Comparison of ENCODE assay signal across 10 cellular contexts in genomic region chr1:8763888-8764287, GRCh38. TPM values are rescaled to one million over a fixed set of nuclear protein-coding genes. Genes with fewer than 3 reads are reported as not detected.
A peak's percentile ranks its signal among the peaks of the same experiment; 100 is the strongest.
DNase-seq lines count a peak whose midpoint lies in the region; ATAC-seq and TF ChIP-seq lines count a peak whose summit lies in the region.
"Had no signal": no experiment of that assay in that cellular context is flagged by ENCODE, and none has a peak within 500 bp of the region (broad histone marks: within the 10 kb centered on the region; RNA-seq: fewer than 3 reads in every experiment).

No MANE protein-coding gene starts in this region.

- H2AK5ac ChIP-seq in IMR-90 (ENCODE audit: low read depth, low read length), result 0 out of 2 replicates have a peak overlapping the region, but pooled peaks have one; percentile 29

- H3K4ac ChIP-seq in IMR-90 (ENCODE audit: low read depth, low read length), result no peak overlapping the region

- H2AFZ ChIP-seq in IMR-90 (replicated peaks; ENCODE audit: low read length, poor library complexity), result no peak overlapping the region

- H3K36me3 ChIP-seq in cardiac muscle cell (no peaks in the 10 kb centered on the region), IMR-90 (ENCODE audit: control insufficient read depth, insufficient read depth, low read length) (no peaks in the 10 kb centered on the region), testis (ENCODE audit: low read depth, missing control alignments) (no peaks in the 10 kb centered on the region)
- H3K36me3 ChIP-seq in CD4-positive, alpha-beta memory T cell (ENCODE audit: insufficient read depth, low read length), result no peaks in the 10 kb centered on the region

- no peak for TF ChIP-seq RAD21 in IMR-90 (IDR thresholded peaks at IDR 0.05; ENCODE audit: low read length)

- H3K4me1 ChIP-seq in cardiac muscle cell (ENCODE audit: low read depth), result peaks cover 28% of the 10 kb centered on the region
- H3K4me1 ChIP-seq in IMR-90 (ENCODE audit: control insufficient read depth, insufficient read depth, low read length), result peaks cover 5% of the 10 kb centered on the region
- H3K4me1 ChIP-seq in testis, result peaks cover 4% of the 10 kb centered on the region
- H3K4me1 ChIP-seq in CD4-positive, alpha-beta memory T cell (ENCODE audit: insufficient read depth, low read length), result no peaks in the 10 kb centered on the region

- dilution Hi-C loops in IMR-90 (cut with HindIII; ENCODE audit: low sequenced_read_pairs, unreplicated experiment), result no loop called here

- intact Hi-C loops in cardiac septum (cut with DNase I) (no loop called here), IMR-90 (cut with micrococcal nuclease) (no loop called here), testis (cut with DNase I; ENCODE audit: low total_unique reads) (no loop called here)
- intact Hi-C loops in CD4-positive, alpha-beta memory T cell (cut with micrococcal nuclease), result no loop called here

- no peak for TF ChIP-seq CTCF in cardiac muscle cell (IDR thresholded peaks at IDR 0.05; ENCODE audit: low read depth, low read length)
- no peak for TF ChIP-seq CTCF in IMR-90 (conservative IDR thresholded peaks at IDR 0.05; ENCODE audit: low read depth, low read length)
- TF ChIP-seq CTCF in testis (IDR thresholded peaks at IDR 0.05), result no peak

- H3K79me1 ChIP-seq in IMR-90 (ENCODE audit: low read depth in 1 of 2, low read length in 2 of 2), result peaks cover 11 to 12% of the 10 kb centered on the region in 2 experiments

- POLR2A ChIA-PET in IMR-90 (lab: Charles Lee; ENCODE audit: unreplicated experiment), result interaction anchor here (0.6 kb wide), 1 partner anchor 18 kb away, joined by 3 read pairs; no protein-coding TSS in a partner anchor
- POLR2A ChIA-PET in CD4-positive, alpha-beta memory T cell (lab: Charles Lee; ENCODE audit: partially characterized antibody), result no interaction called here

- no peak overlapping the region for H2AK9ac ChIP-seq in IMR-90 (replicated peaks; ENCODE audit: low read depth, low read length, poor library complexity)

- peak overlapping the region; percentile 19; the same call in 1 of the 2 replicates for H3K14ac ChIP-seq in IMR-90 (replicated peaks; ENCODE audit: low read depth, low read length)

- no peak overlapping the region for H3K4me3 Mint-ChIP-seq in CD4-positive, alpha-beta memory T cell

- no peak overlapping the region for H3K18ac ChIP-seq in IMR-90 (ENCODE audit: low read depth, low read length)

- no peak overlapping the region for H4K91ac ChIP-seq in IMR-90 (ENCODE audit: insufficient read depth, low read depth, low read length)

- no peak overlapping the region for H2BK20ac ChIP-seq in IMR-90 (ENCODE audit: low read depth, low read length)

- H3K27ac ChIP-seq in cardiac muscle cell, result peak overlapping the region; percentile 73
- H3K27ac ChIP-seq in IMR-90 (ENCODE audit: insufficient read depth, low read length), result no peak overlapping the region
- H3K27ac ChIP-seq in testis, result no peak overlapping the region
- H3K27ac ChIP-seq in CD4-positive, alpha-beta memory T cell (ENCODE audit: low read depth, low read length), result no peak overlapping the region

- no peak overlapping the region for H2BK5ac ChIP-seq in IMR-90 (ENCODE audit: low read depth, low read length, poor library complexity, severe bottlenecking)

- peaks cover 3% of the 10 kb centered on the region for H3K9me1 ChIP-seq in IMR-90 (ENCODE audit: insufficient read depth, low read length)

- no peak for TF ChIP-seq POLR2A in IMR-90 (IDR thresholded peaks at IDR 0.05; ENCODE audit: low read depth, low read length)
- TF ChIP-seq POLR2A in testis (IDR thresholded peaks at IDR 0.05), result no peak

- H3K4me1 Mint-ChIP-seq in CD4-positive, alpha-beta memory T cell, result peaks cover 0 to 10% (median 5%) of the 10 kb centered on the region in 4 donors

- H3K9me3 Mint-ChIP-seq in CD4-positive, alpha-beta memory T cell, result no peaks in the 10 kb centered on the region

- no peak overlapping the region for H2BK15ac ChIP-seq in IMR-90 (ENCODE audit: low read depth, low read length)

- CTCF ChIA-PET in IMR-90 (lab: Yijun Ruan, JAX), result no interaction called here
- CTCF ChIA-PET in CD4-positive, alpha-beta memory T cell (lab: Charles Lee; ENCODE audit: partially characterized antibody), result no interaction called here

- no peak overlapping the region for H3K9ac ChIP-seq in IMR-90 (ENCODE audit: low read depth, low read length)

- WGBS in IMR-90 (ENCODE audit: extremely low coverage in 2 of 2, insufficient read length in 1 of 2), 2 experiments, result no CpG with 5 or more reads among the region's 4 CpGs
- 50 to 77% methylated on average over 4 of the region's 4 CpGs for WGBS in testis, 2 donors

- peak; percentile 42 for ATAC-seq in IMR-90 (ENCODE audit: low read depth)
- ATAC-seq in HG03571 (IDR thresholded peaks at IDR 0.05; ENCODE audit: unreplicated experiment), result no peak
- ATAC-seq in GM18520 (IDR thresholded peaks at IDR 0.05; ENCODE audit: unreplicated experiment), result no peak
- ATAC-seq: HepG2 had no signal

- no peak overlapping the region for H2BK120ac ChIP-seq in IMR-90 (ENCODE audit: low read depth, low read length)

- H3K9me3 ChIP-seq in cardiac muscle cell (ENCODE audit: low read depth) (no peaks in the 10 kb centered on the region), IMR-90 (ENCODE audit: control insufficient read depth, insufficient read depth, low read length) (no peaks in the 10 kb centered on the region), testis (no peaks in the 10 kb centered on the region)
- H3K9me3 ChIP-seq in CD4-positive, alpha-beta memory T cell (ENCODE audit: control insufficient read depth in 1 of 2, low read length in 2 of 2), result no peaks in the 10 kb centered on the region

- H3K27me3 Mint-ChIP-seq in CD4-positive, alpha-beta memory T cell, result no peaks in the 10 kb centered on the region

- peak overlapping the region in 1 of 7 donors; percentile 42 for H3K27ac Mint-ChIP-seq in CD4-positive, alpha-beta memory T cell

- H3K36me3 Mint-ChIP-seq in CD4-positive, alpha-beta memory T cell, result peaks cover 4 to 16% of the 10 kb centered on the region in 2 donors

- in situ Hi-C loops in IMR-90 (cut with MboI; ENCODE audit: low sequenced_read_pairs), result no loop called here

- H3K4me2 ChIP-seq in IMR-90 (ENCODE audit: low read depth, low read length), result no peak overlapping the region

- H4K8ac ChIP-seq in IMR-90 (ENCODE audit: low read depth in 2 of 2, low read length in 2 of 2), result no peak overlapping the region

- BruUV-seq in IMR-90 (replicated peaks; lab: Mats Ljungman, UMichigan), result no TSS peak

- no peaks in the 10 kb centered on the region for H3K27me3 ChIP-seq in cardiac muscle cell
- H3K27me3 ChIP-seq in IMR-90 (ENCODE audit: control insufficient read depth, insufficient read depth, low read length), result no peaks in the 10 kb centered on the region
- H3K27me3 ChIP-seq in testis, result no peaks in the 10 kb centered on the region
- H3K27me3 ChIP-seq in CD4-positive, alpha-beta memory T cell (ENCODE audit: insufficient read depth, low read length), result no peaks in the 10 kb centered on the region

- no peak overlapping the region for H3K56ac ChIP-seq in IMR-90 (ENCODE audit: extremely low read depth, insufficient read depth, low read length)

- DNase-seq in cardiac muscle cell (ENCODE audit: low read depth in 1 of 2, low spot score in 1 of 2) (peak; percentile 34 to 48), cardiac septum (ENCODE audit: low spot score) (no peak), IMR-90 (peak; percentile 9), dermis blood vessel endothelial cell (peak; percentile 19), testis (peak; percentile 23)
- no peak for DNase-seq in CD4-positive, alpha-beta memory T cell
- DNase-seq: NCI-H510A had no signal

- H3K23ac ChIP-seq in IMR-90 (ENCODE audit: low read depth, low read length), result 0 out of 2 replicates have a peak overlapping the region, but pooled peaks have one; percentile 12

- no peak overlapping the region for H4K5ac ChIP-seq in IMR-90 (ENCODE audit: low read depth, low read length)

- peaks cover 4% of the 10 kb centered on the region; the same call in 1 of the 2 replicates for H4K20me1 ChIP-seq in IMR-90 (ENCODE audit: insufficient read depth, low read length)

- H3K4me3 ChIP-seq in cardiac muscle cell (no peak overlapping the region), IMR-90 (ENCODE audit: insufficient read depth, low read depth, low read length) (no peak overlapping the region), testis (no peak overlapping the region)
- H3K4me3 ChIP-seq in CD4-positive, alpha-beta memory T cell (ENCODE audit: low read length in 2 of 2), result no peak overlapping the region

TF ChIP-seq in IMR-90, 13 proteins besides CTCF, POLR2A, EP300 and RAD21 (continues in another document):
- no peak for TF ChIP-seq ELK1 (IDR thresholded peaks at IDR 0.05; ENCODE audit: borderline replicate concordance, low read depth, low read length)
- no peak for TF ChIP-seq RCOR1 (IDR thresholded peaks at IDR 0.05; ENCODE audit: insufficient replicate concordance, low read length)
- TF ChIP-seq NFE2L2 (IDR thresholded peaks at IDR 0.05; ENCODE audit: low read depth, low read length), result no peak
- TF ChIP-seq MAFK (IDR thresholded peaks at IDR 0.05; ENCODE audit: low read depth, low read length), result no peak
- TF ChIP-seq RFX5 (IDR thresholded peaks at IDR 0.05; ENCODE audit: low read depth, low read length), result no peak
- TF ChIP-seq CHD1 (IDR thresholded peaks at IDR 0.05; ENCODE audit: low read depth, low read length), result no peak
- no peak for TF ChIP-seq BHLHE40 (IDR thresholded peaks at IDR 0.05; ENCODE audit: low read depth, low read length)

RNA-seq across cellular contexts. Expression of gene RERE, which starts 53.6 kb away (rescaled TPM):
- total RNA-seq in cardiac muscle cell (59.5 and 81.0 TPM in 2 replicates), cardiac septum (102 TPM), IMR-90 (2012; rRNA removed) (11.5 and 15.8 TPM in 2 replicates), dermis blood vessel endothelial cell (50.7 and 70.7 TPM in 2 replicates), testis (100 to 1,000 TPM; 203 to 229 TPM)
- polyA plus RNA-seq in cardiac muscle cell (70.3 and 72.5 TPM in 2 replicates), IMR-90 (2012; rRNA removed) (13.5 and 25.1 TPM in 2 replicates), testis (ENCODE audit: insufficient read depth, low read depth, low replicate concordance) (90.8 TPM)
- 7.6 and 12.1 TPM in 2 replicates for polyA plus RNA-seq in IMR-90 (2012; cell fraction: cytosol; rRNA removed)
- polyA plus RNA-seq in IMR-90 (2012; cell fraction: nucleus; rRNA removed; ENCODE audit: low replicate concordance), result 27.4 and 39.6 TPM in 2 replicates
- 100 to 1,000 TPM; 104 to 117 TPM for total RNA-seq in CD4-positive, alpha-beta memory T cell
- 10 to 100 TPM in 1 of 2 donors, under 1 TPM in 1; 0.38 to 17.1 TPM for polyA plus RNA-seq in CD4-positive, alpha-beta memory T cell

Comparison
In these comparisons a context has a peak if more than half of its experiments do, and no peak if none do; other contexts are left out.
1. DNase-seq: peak in cardiac muscle cell (2 of 2), IMR-90 (single experiment), dermis blood vessel endothelial cell (single experiment) and testis (single experiment); none in cardiac septum (single experiment) and CD4-positive, alpha-beta memory T cell (0 of 5).